In the genomic region with DNA sequence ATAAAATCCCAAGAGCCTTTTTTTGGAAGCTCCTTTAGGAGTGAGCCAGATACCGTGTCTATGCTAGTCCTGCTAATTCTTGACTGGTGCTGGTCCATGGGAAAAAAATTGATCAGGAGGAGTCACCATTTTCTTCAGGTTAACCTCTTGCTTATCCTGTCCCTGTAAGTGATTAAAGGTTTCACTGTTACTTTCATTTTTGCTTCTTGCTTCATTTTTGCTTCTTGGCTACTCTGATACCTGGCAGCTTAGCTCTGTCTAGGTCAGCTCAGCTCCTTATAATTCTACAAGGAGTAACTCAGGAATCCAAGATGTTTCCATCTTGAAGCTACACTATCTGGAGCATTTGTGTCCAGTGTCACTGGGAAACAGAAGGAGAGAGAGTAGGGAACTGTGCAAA, we compare ENCODE assay signal across 17 cellular contexts. TPM values are rescaled to one million over a fixed set of nuclear protein-coding genes. Genes with fewer than 3 reads are reported as not detected.
DNase-seq lines count a peak whose midpoint lies in the region; ATAC-seq and TF ChIP-seq lines count a peak whose summit lies in the region.
"Had no signal": no experiment of that assay in that cellular context is flagged by ENCODE, and none has a peak within 500 bp of the region (broad histone marks: within the 10 kb centered on the region; RNA-seq: fewer than 3 reads in every experiment).

No MANE protein-coding gene starts in this region.

- H3K9me3 ChIP-seq in PC-9 (ENCODE audit: insufficient read depth, low read depth) (no peaks in the 10 kb centered on the region), hepatocyte (ENCODE audit: low read depth) (no peaks in the 10 kb centered on the region)

- no peaks in the 10 kb centered on the region for H3K79me2 ChIP-seq in PC-9 (ENCODE audit: low read depth)
- H3K79me2 ChIP-seq in hepatocyte: no peaks in the 10 kb centered on the region

- POLR2A ChIA-PET in PC-9 (lab: Charles Lee; ENCODE audit: unreplicated experiment): no interaction called here

- H3K9me2 ChIP-seq in PC-9 (ENCODE audit: insufficient read depth) (no peaks in the 10 kb centered on the region), hepatocyte (replicated peaks; ENCODE audit: insufficient read depth) (no peaks in the 10 kb centered on the region)

- ATAC-seq in GM18909 (IDR thresholded peaks at IDR 0.05; ENCODE audit: poor library complexity, unreplicated experiment): peak; percentile 69
- ATAC-seq in GM21576 (IDR thresholded peaks at IDR 0.05; ENCODE audit: unreplicated experiment): peak; percentile 59
- ATAC-seq in HG03066 (IDR thresholded peaks at IDR 0.05; ENCODE audit: low read depth, unreplicated experiment): peak; percentile 81

- no peaks in the 10 kb centered on the region for H4K20me1 ChIP-seq in PC-9 (ENCODE audit: insufficient read depth)
- no peaks in the 10 kb centered on the region for H4K20me1 ChIP-seq in hepatocyte (ENCODE audit: insufficient read depth, poor library complexity, severe bottlenecking)

- H3K27ac ChIP-seq in PC-9 (no peak overlapping the region), hepatocyte (no peak overlapping the region)

- H2AFZ ChIP-seq in PC-9: 0 out of 2 replicates have a peak overlapping the region, but pooled peaks have one; percentile 13
- no peak overlapping the region for H2AFZ ChIP-seq in hepatocyte

- H3K4me1 ChIP-seq in PC-9 (replicated peaks; ENCODE audit: insufficient read depth) (no peaks in the 10 kb centered on the region), hepatocyte (ENCODE audit: insufficient read depth) (no peaks in the 10 kb centered on the region)

- H3K27me3 ChIP-seq in PC-9 (ENCODE audit: insufficient read depth, low read depth) (no peaks in the 10 kb centered on the region), hepatocyte (no peaks in the 10 kb centered on the region)

- H3K36me3 ChIP-seq in PC-9 (ENCODE audit: low read depth) (no peaks in the 10 kb centered on the region), hepatocyte (replicated peaks; ENCODE audit: insufficient read depth, low read depth) (no peaks in the 10 kb centered on the region)

- intact Hi-C loops in PC-9 (cut with micrococcal nuclease; ENCODE audit: unreplicated experiment) (no loop called here), head of caudate nucleus (cut with DNase I) (no loop called here)

- DNase-seq in PC-9: no peak
- DNase-seq in hepatocyte (ENCODE audit: low spot score): no peak
- DNase-seq in activated CD4-positive, alpha-beta T cell treated with anti-CD3 and anti-CD28 coated beads, Interleukin-2, amount 50 U/mL, for 48 hours: no peak
- no peak for DNase-seq in head of caudate nucleus
- DNase-seq: activated CD4-positive, alpha-beta T cell treated with anti-CD3 and anti-CD28 coated beads for 48 hours; activated naive CD8-positive, alpha-beta T cell treated with anti-CD3 and anti-CD28 coated beads for 36 hours; effector CD4-positive, alpha-beta T cell; HCEC 1CT; NK-92 treated with Interleukin-12 subunit alpha and Interleukin-12 subunit beta, amount 100 ng/mL, for 24 hours; posterior cingulate gyrus; SHP77; T-helper 2 cell had no signal

- H3K4me2 ChIP-seq in PC-9: no peak overlapping the region
- no peak overlapping the region for H3K4me2 ChIP-seq in hepatocyte

- WGBS in hepatocyte (ENCODE audit: low lambda C conversion rate, missing lambda C conversion rate): 93% methylated on average over 1 of the region's 1 CpG

- BruUV-seq in PC-9 (replicated peaks; lab: Mats Ljungman, UMichigan): no TSS peak

- no peaks in the 10 kb centered on the region for H3F3A ChIP-seq in PC-9 (ENCODE audit: insufficient read depth, low read depth)

- H3K4me3 ChIP-seq in PC-9 (no peak overlapping the region), hepatocyte (no peak overlapping the region)

- CTCF ChIA-PET in PC-9 (lab: Charles Lee): no interaction called here

- TF ChIP-seq CTCF in PC-9 (conservative IDR thresholded peaks at IDR 0.05): no peak
- TF ChIP-seq CTCF in hepatocyte (IDR thresholded peaks at IDR 0.05; ENCODE audit: poor library complexity): no peak

RNA-seq across cellular contexts. Expression of a gene that starts 45.7 kb away (rescaled TPM):
- total RNA-seq in PC-9 (2021) (not detected in 2 replicates), hepatocyte (70.0 and 78.4 TPM in 2 replicates)
- 34.8 and 52.7 TPM in 2 replicates for polyA plus RNA-seq in hepatocyte
- total RNA-seq: activated naive CD8-positive, alpha-beta T cell treated with anti-CD3 and anti-CD28 coated beads for 36 hours; myocyte; ureter had no signal

Comparison
In these comparisons a context has a peak if more than half of its experiments do, and no peak if none do; other contexts are left out.
1. RNA of a gene that starts 45.7 kb away (total RNA-seq): 70.0 to 78.4 TPM in hepatocyte; not detected in PC-9; every median in the first group is over 10 times any median in the second.
2. Peak in every context shown above with its lines, with median percentiles within 50 percentile points of each other: ATAC-seq.